ENCODE assay signal across 29 cellular contexts in the genomic region with DNA sequence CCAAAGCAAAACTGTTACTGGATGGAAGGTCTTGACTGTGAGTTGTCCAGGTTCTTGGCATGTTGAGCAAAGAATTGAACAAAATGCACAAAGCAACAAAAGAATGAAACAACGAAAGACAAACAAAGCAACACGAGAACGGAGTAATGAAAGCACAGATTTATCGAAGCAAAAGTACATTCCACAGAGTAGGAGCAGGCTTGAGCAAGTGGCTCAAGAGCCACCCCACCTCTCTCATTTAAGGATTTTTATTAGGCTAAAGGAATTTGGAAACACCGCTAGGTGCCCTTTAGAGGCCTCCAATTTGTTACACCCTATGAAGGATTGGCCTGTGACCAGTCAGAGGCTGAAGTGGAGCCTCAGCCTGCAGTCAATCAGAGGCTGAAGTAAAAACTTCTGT. TPM values are rescaled to one million over a fixed set of nuclear protein-coding genes. Genes with fewer than 3 reads are reported as not detected.
DNase-seq lines count a peak whose midpoint lies in the region; ATAC-seq, FAIRE-seq and TF ChIP-seq lines count a peak whose summit lies in the region.
"Had no signal": no experiment of that assay in that cellular context is flagged by ENCODE, and none has a peak within 500 bp of the region (broad histone marks: within the 10 kb centered on the region; RNA-seq: fewer than 3 reads in every experiment).

No MANE protein-coding gene starts in this region.

- H4K20me1 ChIP-seq in PC-3 (ENCODE audit: low read length) (no peaks in the 10 kb centered on the region), H1 (replicated peaks in 1 of 2; ENCODE audit: control insufficient read depth in 1 of 2, insufficient read depth in 2 of 2, low read length in 2 of 2) (no peaks in the 10 kb centered on the region)

- no peak overlapping the region for H3K4me2 ChIP-seq in PC-3 (ENCODE audit: low read length)
- no peak overlapping the region for H3K4me2 ChIP-seq in H1 (ENCODE audit: insufficient read depth in 1 of 2, low read depth in 2 of 2, low read length in 2 of 2)

- POLR2A ChIA-PET in activated CD4-positive, alpha-beta T cell treated with anti-CD3 and anti-CD28 coated beads, Interleukin-2, amount 10 ng/mL, durations not matched to agents 7 days and 5 days (lab: Charles Lee), result no interaction called here
- POLR2A ChIA-PET in PC-3 (lab: Charles Lee; ENCODE audit: unreplicated experiment) (no interaction called here), H1 (lab: Charles Lee; ENCODE audit: partially characterized antibody) (interaction anchor here (1.8 kb wide), 1 partner anchor 59 kb away, joined by 4 read pairs; the partner anchor contains the start of gene FTH1)

- no peak overlapping the region for H2AK5ac ChIP-seq in H1 (ENCODE audit: low read depth, low read length)

- H2BK12ac ChIP-seq in H1 (ENCODE audit: low read depth, low read length), result peak overlapping the region; percentile 7; the same call in 1 of the 2 replicates

- H3K4me1 ChIP-seq in PC-3 (ENCODE audit: insufficient read depth, low read length) (peaks cover 15% of the 10 kb centered on the region), H1 (replicated peaks in 1 of 4; ENCODE audit: control insufficient read depth in 3 of 4, insufficient read depth in 4 of 4, low read length in 3 of 4) (peaks cover 0 to 3% (median 3%) of the 10 kb centered on the region in 4 experiments; a peak in 3 of 7 replicates), neutrophil (ENCODE audit: control insufficient read depth in 1 of 2, insufficient read depth in 1 of 2, low read depth in 1 of 2, low read length in 1 of 2) (peaks cover 38 to 39% of the 10 kb centered on the region in 2 experiments)
- H3K4me1 ChIP-seq: tibial artery had no signal

- H2BK20ac ChIP-seq in H1 (ENCODE audit: low read length), result no peak overlapping the region

- H3K23ac ChIP-seq in H1 (ENCODE audit: insufficient read length), result no peak overlapping the region

- no peak for TF ChIP-seq POLR2A in H1 (IDR thresholded peaks at IDR 0.05; ENCODE audit: control extremely low read depth in 1 of 2, low read depth in 2 of 2, low read length in 2 of 2)

- H3K56ac ChIP-seq in H1 (replicated peaks; ENCODE audit: insufficient read length, low read depth, low read length), result no peak overlapping the region

- H3K27me3 Mint-ChIP-seq in activated CD4-positive, alpha-beta T cell treated with anti-CD3 and anti-CD28 coated beads, Interleukin-2, amount 10 ng/mL, durations not matched to agents 7 days and 5 days, result no peaks in the 10 kb centered on the region
- H3K27me3 Mint-ChIP-seq: activated CD4-positive, alpha-beta T cell treated with anti-CD3 and anti-CD28 coated beads, Interleukin-2, amount 10 ng/mL, durations not matched to agents 24 days and 14 days; stimulated activated naive CD8-positive, alpha-beta T cell treated with anti-CD3 and anti-CD28 coated beads, Interleukin-15, Interleukin-2, amounts not matched to agents 100 ng/mL and 50 ng/mL, for 24 hours had no signal

- no peak overlapping the region for H3K4ac ChIP-seq in H1 (replicated peaks; ENCODE audit: insufficient read length, low read depth, low read length)

- H2BK15ac ChIP-seq in H1 (ENCODE audit: low read length), result no peak overlapping the region

- H2BK120ac ChIP-seq in H1 (replicated peaks; ENCODE audit: low read depth, low read length), result no peak overlapping the region

- ATAC-seq in PC-3 (no peak), HG02642 (IDR thresholded peaks at IDR 0.05; ENCODE audit: poor library complexity, unreplicated experiment) (no peak)
- ATAC-seq: sciatic nerve had no signal

- no peak for TF ChIP-seq RAD21 in H1 (IDR thresholded peaks at IDR 0.05 in 1 of 2, conservative IDR thresholded peaks at IDR 0.05 in 1 of 2; ENCODE audit: low read depth in 2 of 2, low read length in 2 of 2)

- DNase-seq in activated CD4-positive, alpha-beta T cell treated with anti-CD3 and anti-CD28 coated beads, Interleukin-2, amount 10 ng/mL, durations not matched to agents 7 days and 5 days, result no peak
- DNase-seq in activated CD4-positive, alpha-beta T cell treated with anti-CD3 and anti-CD28 coated beads, Interleukin-2, amount 50 U/mL, for 48 hours, result no peak
- DNase-seq in PC-3, result no peak
- no peak for DNase-seq in H1 (ENCODE audit: low read depth in 1 of 2, low spot score in 2 of 2)
- DNase-seq in iPS-NIHi7 (ENCODE audit: extremely low spot score), result no peak
- DNase-seq in NAMALWA (ENCODE audit: low spot score), result no peak
- DNase-seq: 8988T; activated CD4-positive, alpha-beta T cell treated with anti-CD3 and anti-CD28 coated beads, Interleukin-2, amount 10 ng/mL, durations not matched to agents 24 days and 14 days; activated CD8-positive, alpha-beta memory T cell treated with anti-CD3 and anti-CD28 coated beads, Interleukin-2, amount 50 U/mL, for 48 hours; Caco-2; DND-41; effector CD4-positive, alpha-beta T cell; GM23248; hippocampal formation; KG1; left ventricle myocardium inferior; NCI-H146; NCI-H2171 treated with DMSO at 0.1 percent for 48 hours; NCI-H526; stimulated activated CD4-positive, alpha-beta T cell treated with anti-CD3 and anti-CD28 coated beads, Interleukin-15, amount 100 ng/mL, for 24 hours; tibial artery had no signal

- TF ChIP-seq EP300 in H1 (IDR thresholded peaks at IDR 0.05; ENCODE audit: borderline replicate concordance in 1 of 2, low read depth in 2 of 2, low read length in 2 of 2), result no peak

- H3K9me3 ChIP-seq in PC-3 (ENCODE audit: low read length) (0 out of 2 replicates have a peak, but pooled peaks cover 4% of the 10 kb centered on the region), H1 (ENCODE audit: insufficient read depth in 2 of 2, low read depth in 1 of 2, low read length in 1 of 2) (0 out of 4 replicates have a peak, but pooled peaks cover 0 to 2% of the 10 kb centered on the region in 2 experiments), neutrophil (no peaks in the 10 kb centered on the region)
- H3K9me3 ChIP-seq: tibial artery had no signal

- WGBS in H1 (ENCODE audit: extremely low coverage in 1 of 2, insufficient coverage in 1 of 2, insufficient read length in 1 of 2, insufficient replicate concordance in 2 of 2, low coverage in 1 of 2, low lambda C conversion rate in 2 of 2, missing lambda C conversion rate in 1 of 2), 2 experiments, result 92% methylated on average over 5 of the region's 5 CpGs; no CpG with 5 or more reads in 1 of the 2 experiments

- H3K18ac ChIP-seq in H1 (ENCODE audit: extremely low read depth, low read length), result no peak overlapping the region

- intact Hi-C loops in PC-3 (cut with micrococcal nuclease), result no loop called here

- no peak for TF ChIP-seq CTCF in PC-3 (conservative IDR thresholded peaks at IDR 0.05; ENCODE audit: low read depth, low read length)
- no peak for TF ChIP-seq CTCF in H1 (IDR thresholded peaks at IDR 0.05; ENCODE audit: control extremely low read depth in 1 of 3, insufficient read depth in 1 of 3, low read depth in 1 of 3, low read length in 3 of 3)
- no peak for TF ChIP-seq CTCF in neutrophil (IDR thresholded peaks at IDR 0.05)

- H3K79me2 ChIP-seq in PC-3 (ENCODE audit: low read length) (no peaks in the 10 kb centered on the region), H1 (ENCODE audit: control insufficient read depth in 1 of 2, insufficient read depth in 2 of 2, low read length in 2 of 2) (no peaks in the 10 kb centered on the region)

- H3K27ac Mint-ChIP-seq in activated CD4-positive, alpha-beta T cell treated with anti-CD3 and anti-CD28 coated beads, Interleukin-2, amount 10 ng/mL, durations not matched to agents 7 days and 5 days, result peak overlapping the region; percentile 43

- no peak overlapping the region for H3K4me3 ChIP-seq in PC-3 (ENCODE audit: low read length)
- no peak overlapping the region for H3K4me3 ChIP-seq in H1 (ENCODE audit: extremely low read depth in 1 of 4, insufficient read depth in 2 of 4, low read depth in 3 of 4, low read length in 4 of 4)
- peak overlapping the region; percentile 20 to 35 for H3K4me3 ChIP-seq in neutrophil (ENCODE audit: low read depth in 1 of 2, low read length in 1 of 2)
- H3K4me3 ChIP-seq: GM23248, SK-N-MC, tibial artery had no signal

- no peaks in the 10 kb centered on the region for H3K9me2 ChIP-seq in PC-3 (replicated peaks; ENCODE audit: low read length)

- peaks cover 21% of the 10 kb centered on the region for H3K4me1 Mint-ChIP-seq in activated CD4-positive, alpha-beta T cell treated with anti-CD3 and anti-CD28 coated beads, Interleukin-2, amount 10 ng/mL, durations not matched to agents 7 days and 5 days
- H3K4me1 Mint-ChIP-seq: neural crest cell had no signal

- H4K5ac ChIP-seq in H1 (ENCODE audit: insufficient read length, low read depth, low read length), result no peak overlapping the region

- no peak overlapping the region for H4K8ac ChIP-seq in H1 (ENCODE audit: extremely low read depth, insufficient read depth, low read length)

- H3K79me1 ChIP-seq in H1 (ENCODE audit: low read depth, low read length), result no peaks in the 10 kb centered on the region

- H3K9me3 Mint-ChIP-seq in activated CD4-positive, alpha-beta T cell treated with anti-CD3 and anti-CD28 coated beads, Interleukin-2, amount 10 ng/mL, durations not matched to agents 7 days and 5 days, result peaks cover 8% of the 10 kb centered on the region
- H3K9me3 Mint-ChIP-seq: activated CD4-positive, alpha-beta T cell treated with anti-CD3 and anti-CD28 coated beads, Interleukin-2, amount 10 ng/mL, durations not matched to agents 24 days and 14 days; stimulated activated naive CD8-positive, alpha-beta T cell treated with anti-CD3 and anti-CD28 coated beads, Interleukin-15, Interleukin-2, amounts not matched to agents 100 ng/mL and 50 ng/mL, for 24 hours had no signal

- H3K36me3 ChIP-seq in PC-3 (ENCODE audit: low read depth, low read length) (no peaks in the 10 kb centered on the region), H1 (ENCODE audit: control insufficient read depth in 2 of 4, insufficient read depth in 4 of 4, low read length in 3 of 4) (no peaks in the 10 kb centered on the region), neutrophil (no peaks in the 10 kb centered on the region)
- H3K36me3 ChIP-seq: left ventricle myocardium inferior, tibial artery had no signal

- no peak overlapping the region for H4K91ac ChIP-seq in H1 (replicated peaks; ENCODE audit: insufficient read length, low read length)

- H3F3A ChIP-seq in PC-3 (ENCODE audit: low read length, unreplicated experiment), result peaks cover 4% of the 10 kb centered on the region

- H3K27ac ChIP-seq in PC-3 (ENCODE audit: low read length), result peak overlapping the region; percentile 80
- H3K27ac ChIP-seq in H1 (ENCODE audit: low read depth, low read length), result no peak overlapping the region
- H3K27ac ChIP-seq in neutrophil, result peak overlapping the region; percentile 97
- H3K27ac ChIP-seq: SK-N-MC, tibial artery, VCaP had no signal

- no peak for FAIRE-seq in H1 (lab: Jason Lieb, UNC)
- FAIRE-seq: frontal cortex had no signal

- no peak overlapping the region for H3K4me3 Mint-ChIP-seq in activated CD4-positive, alpha-beta T cell treated with anti-CD3 and anti-CD28 coated beads, Interleukin-2, amount 10 ng/mL, durations not matched to agents 7 days and 5 days
- H3K4me3 Mint-ChIP-seq: activated CD4-positive, alpha-beta T cell treated with anti-CD3 and anti-CD28 coated beads, Interleukin-2, amount 10 ng/mL, durations not matched to agents 24 days and 14 days; neural crest cell; stimulated activated naive CD8-positive, alpha-beta T cell treated with anti-CD3 and anti-CD28 coated beads, Interleukin-15, Interleukin-2, amounts not matched to agents 100 ng/mL and 50 ng/mL, for 24 hours had no signal

- no peak overlapping the region for H2AFZ ChIP-seq in PC-3 (ENCODE audit: low read length)
- no peak overlapping the region for H2AFZ ChIP-seq in H1 (ENCODE audit: low read length)
- H2AFZ ChIP-seq: GM23248 had no signal

- H3K27me3 ChIP-seq in PC-3 (ENCODE audit: low read length), result no peaks in the 10 kb centered on the region
- no peaks in the 10 kb centered on the region; a peak in 1 of 7 replicates for H3K27me3 ChIP-seq in H1 (replicated peaks in 1 of 4; ENCODE audit: control insufficient read depth in 3 of 4, extremely low read depth in 1 of 4, insufficient read depth in 3 of 4, low read length in 3 of 4)
- H3K27me3 ChIP-seq in neutrophil, result no peaks in the 10 kb centered on the region
- H3K27me3 ChIP-seq: tibial artery had no signal

- no peak overlapping the region for H2BK5ac ChIP-seq in H1 (ENCODE audit: low read depth, low read length)

- no peak overlapping the region for H3K14ac ChIP-seq in H1 (ENCODE audit: insufficient read length)

- H3K36me3 Mint-ChIP-seq in activated CD4-positive, alpha-beta T cell treated with anti-CD3 and anti-CD28 coated beads, Interleukin-2, amount 10 ng/mL, durations not matched to agents 7 days and 5 days (ENCODE audit: low read depth), result peaks cover 2% of the 10 kb centered on the region

- CTCF ChIA-PET in activated CD4-positive, alpha-beta T cell treated with anti-CD3 and anti-CD28 coated beads, Interleukin-2, amount 10 ng/mL, durations not matched to agents 7 days and 5 days (lab: Charles Lee), result no interaction called here
- CTCF ChIA-PET in PC-3 (lab: Charles Lee), result no interaction called here
- CTCF ChIA-PET in H1 (lab: Charles Lee; ENCODE audit: partially characterized antibody), result interaction anchor here (1.1 kb wide), 1 partner anchor 54 kb away, joined by 3 read pairs; no protein-coding TSS in a partner anchor

- BruUV-seq in PC-3 (replicated peaks; lab: Mats Ljungman, UMichigan), result no TSS peak

- H3K23me2 ChIP-seq in H1 (ENCODE audit: low read depth, low read length), result no peaks in the 10 kb centered on the region

- H3K9ac ChIP-seq in PC-3 (ENCODE audit: low read length), result 0 out of 2 replicates have a peak overlapping the region, but pooled peaks have one; percentile 56
- H3K9ac ChIP-seq in H1 (replicated peaks in 1 of 4; ENCODE audit: extremely low read depth in 1 of 4, low read depth in 3 of 4, low read length in 3 of 4), result no peak overlapping the region

RNA-seq across cellular contexts. Expression of gene FTH1, which starts 59.3 kb away (rescaled TPM):
- 100 to 1,000 TPM; 751 to 840 TPM for total RNA-seq in activated CD4-positive, alpha-beta T cell treated with anti-CD3 and anti-CD28 coated beads, Interleukin-2, amount 10 ng/mL, durations not matched to agents 7 days and 5 days
- 1,927 and 1,937 TPM in 2 replicates for total RNA-seq in PC-3 (2014; rRNA removed)
- 1,461 and 1,535 TPM in 2 replicates for total RNA-seq in H1 (2021; fragmentation: NEBNext Ultra II Directional; extraction: Animal tissue kit (Norgen Biotek cat#: 25700))
- 895 and 1,153 TPM in 2 replicates for polyA plus RNA-seq in H1 (2011; rRNA removed)
- polyA plus RNA-seq in H1 (2011; cell fraction: cytosol; rRNA removed), result 859 TPM
- polyA plus RNA-seq in H1 (2011; cell fraction: nucleus; rRNA removed), result 858 TPM
- 2,371 to 2,868 TPM (median 2,459 TPM) in 4 replicates for polyA plus RNA-seq in H1 (2012, experiment 1 of 2)
- 3,437 TPM for polyA plus RNA-seq in H1 (2012, experiment 2 of 2)
- polyA plus RNA-seq in H1 (2013, experiment 1 of 2), result 1,345 TPM
- polyA plus RNA-seq in H1 (2013, experiment 2 of 2), result 1,427 TPM
- 388 and 391 TPM in 2 replicates for polyA minus RNA-seq in H1 (2011; rRNA and poly(A)+ RNA removed)
- 705 TPM for polyA minus RNA-seq in H1 (2011; cell fraction: cytosol; rRNA and poly(A)+ RNA removed)
- polyA minus RNA-seq in H1 (2011; cell fraction: nucleus; rRNA and poly(A)+ RNA removed), result 403 TPM

Comparison
In these comparisons a context has a peak if more than half of its experiments do, and no peak if none do; other contexts are left out.
1. H3K4me3 ChIP-seq: peak in neutrophil (2 of 2); none in PC-3 (single experiment) and H1 (0 of 4).